8 cellular contexts compared by ENCODE assay signal in the genomic region with DNA sequence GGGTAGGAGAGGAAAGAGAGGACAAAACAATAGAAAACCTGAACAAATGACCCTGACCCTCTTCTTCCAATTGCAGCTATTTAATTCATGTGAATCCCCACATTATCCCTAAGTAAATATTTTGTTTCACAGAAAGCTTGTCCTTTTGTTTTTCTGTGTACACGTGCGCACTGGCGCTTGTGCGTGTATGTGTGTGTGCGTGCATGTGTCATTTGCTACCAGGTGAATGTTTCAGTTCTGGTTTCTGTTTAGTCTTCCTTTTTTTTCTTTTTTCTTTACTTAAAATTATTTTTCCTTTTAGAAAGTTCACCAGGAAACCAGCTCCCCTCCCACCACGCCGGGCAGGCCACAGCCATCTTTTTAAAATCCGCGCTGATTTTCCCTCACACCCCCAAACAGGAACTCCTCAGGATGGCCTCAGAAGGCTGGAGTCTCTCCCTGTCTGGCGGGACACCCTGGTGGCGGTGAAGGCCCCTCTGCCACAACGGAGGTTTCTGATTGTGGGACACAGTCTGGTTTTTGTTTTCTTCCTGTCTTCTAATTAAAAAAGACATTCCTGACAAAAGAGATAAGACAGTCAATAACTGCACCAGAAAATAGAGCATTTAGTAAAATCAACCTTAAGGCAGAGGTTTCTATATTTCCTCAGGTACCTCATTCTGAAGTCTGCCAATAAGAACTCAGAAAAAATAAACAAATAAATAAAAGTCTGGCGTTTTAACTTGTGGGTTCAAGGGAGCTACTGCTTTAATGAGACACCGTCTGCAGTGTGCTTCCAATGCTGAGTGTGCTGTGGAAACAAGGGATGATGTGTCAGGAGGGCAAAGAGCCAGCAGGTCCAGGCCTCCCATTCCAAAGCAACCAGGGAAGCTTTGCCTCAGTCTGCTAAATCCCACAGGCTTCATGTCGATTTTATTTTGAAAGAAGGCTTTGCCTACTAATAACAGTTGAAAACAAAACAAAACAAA. TPM values are rescaled to one million over a fixed set of nuclear protein-coding genes. Genes with fewer than 3 reads are reported as not detected.
DNase-seq lines count a peak whose midpoint lies in the region; ATAC-seq and TF ChIP-seq lines count a peak whose summit lies in the region.

No MANE protein-coding gene starts in this region.

- TSS peak; percentile 80 for BruUV-seq in Caco-2 (replicated peaks; lab: Mats Ljungman, UMichigan)

- H3K27me3 ChIP-seq in Caco-2 (replicated peaks; ENCODE audit: control insufficient read depth, insufficient read depth, low read length) (no peaks in the 10 kb centered on the region), MG63 (no peaks in the 10 kb centered on the region)

- H3K9me3 Mint-ChIP-seq in Caco-2 (ENCODE audit: unreplicated experiment) = no peaks in the 10 kb centered on the region

- intact Hi-C loops in Caco-2 (cut with micrococcal nuclease; ENCODE audit: unreplicated experiment) = no loop called here

- H3K36me3 Mint-ChIP-seq in Caco-2 (ENCODE audit: insufficient read depth, unreplicated experiment) = peaks cover 78% of the 10 kb centered on the region

- H3K4me1 Mint-ChIP-seq in Caco-2 (ENCODE audit: low read depth, unreplicated experiment) = no peaks in the 10 kb centered on the region

- H3K4me3 ChIP-seq in Caco-2 (ENCODE audit: low read depth, low read length) (no peak overlapping the region), MG63 (no peak overlapping the region), epithelial cell of esophagus (ENCODE audit: low read length) (no peak overlapping the region), coronary artery (no peak overlapping the region)

- H3K27ac ChIP-seq in coronary artery = no peak overlapping the region

- DNase-seq in Caco-2 (no peak), MG63 (peak; percentile 65), epithelial cell of esophagus (ENCODE audit: low read depth) (peak; percentile 66), coronary artery (ENCODE audit: low spot score) (no peak)
- no peak for DNase-seq in activated effector memory CD4-positive, alpha-beta T cell treated with Interleukin-2 at 50 U/mL for 16 hours
- no peak for DNase-seq in activated CD4-positive, alpha-beta T cell treated with anti-CD3 and anti-CD28 coated beads for 4 hours

- no peak overlapping the region for H3K4me3 Mint-ChIP-seq in Caco-2 (ENCODE audit: unreplicated experiment)

- TF ChIP-seq CTCF in Caco-2 (IDR thresholded peaks at IDR 0.05; ENCODE audit: insufficient read depth in 1 of 2, low read depth in 1 of 2, low read length in 1 of 2, severe bottlenecking in 1 of 2, unreplicated experiment in 1 of 2) (peak in 1 of 2 experiments; percentile 26), epithelial cell of esophagus (IDR thresholded peaks at IDR 0.05; ENCODE audit: insufficient read depth, low read depth, low read length, missing control alignments) (no peak), coronary artery (IDR thresholded peaks at IDR 0.05) (no peak)

- CTCF ChIA-PET in Caco-2 (lab: Charles Lee) = no interaction called here

- H3K4me1 ChIP-seq in Caco-2 = no peaks in the 10 kb centered on the region

- no peaks in the 10 kb centered on the region for H3K9me3 ChIP-seq in Caco-2
- no peaks in the 10 kb centered on the region for H3K9me3 ChIP-seq in MG63

- ATAC-seq in GM19467 (IDR thresholded peaks at IDR 0.05; ENCODE audit: unreplicated experiment) (peak; percentile 49), HG03520 (IDR thresholded peaks at IDR 0.05; ENCODE audit: unreplicated experiment) (no peak)

- peaks cover 3% of the 10 kb centered on the region for H3K36me3 ChIP-seq in Caco-2 (ENCODE audit: control insufficient read depth, insufficient read depth, low read length)
- H3K36me3 ChIP-seq in MG63 = peaks cover 13% of the 10 kb centered on the region

- POLR2A ChIA-PET in Caco-2 (lab: Charles Lee) = no interaction called here

- no peaks in the 10 kb centered on the region for H3K27me3 Mint-ChIP-seq in Caco-2 (ENCODE audit: insufficient read depth, unreplicated experiment)

- H3K27ac Mint-ChIP-seq in Caco-2 (ENCODE audit: unreplicated experiment) = no peak overlapping the region

RNA-seq across cellular contexts. Expression of gene IRF5, which starts 17.4 kb away (rescaled TPM):
- total RNA-seq in Caco-2 (2022) = 1.2 and 1.8 TPM in 2 replicates
- 0.89 and 2.4 TPM in 2 replicates for total RNA-seq in MG63 (2014; rRNA removed; shearing (Covaris generic); ENCODE audit: low replicate concordance)

RNA-seq across cellular contexts. Expression of gene KCP, which starts 44.6 kb away (rescaled TPM):
- total RNA-seq in Caco-2 (2022) = 0.23 and 0.50 TPM in 2 replicates
- total RNA-seq in MG63 (2014; rRNA removed; shearing (Covaris generic); ENCODE audit: low replicate concordance) = not detected in 2 replicates

Comparison
In these comparisons a context has a peak if more than half of its experiments do, and no peak if none do; other contexts are left out.
1. DNase-seq: peak in MG63 (single experiment) and epithelial cell of esophagus (single experiment); none in Caco-2 (0 of 2), coronary artery (single experiment), activated effector memory CD4-positive, alpha-beta T cell treated with Interleukin-2 at 50 U/mL for 16 hours (single experiment) and activated CD4-positive, alpha-beta T cell treated with anti-CD3 and anti-CD28 coated beads for 4 hours (0 of 2).